In genomic region chr14:69518341-69519101, GRCh38 we compare ENCODE assay signal across 23 cellular contexts. TPM values are rescaled to one million over a fixed set of nuclear protein-coding genes. Genes with fewer than 3 reads are reported as not detected.
DNase-seq lines count a peak whose midpoint lies in the region; ATAC-seq and TF ChIP-seq lines count a peak whose summit lies in the region.
"Had no signal": no experiment of that assay in that cellular context is flagged by ENCODE, and none has a peak within 500 bp of the region (broad histone marks: within the 10 kb centered on the region; RNA-seq: fewer than 3 reads in every experiment).

No MANE protein-coding gene starts in this region.

- H4K8ac ChIP-seq in H9 (replicated peaks; ENCODE audit: insufficient read length, low read depth, low read length) (no peak overlapping the region), trophoblast cell (ENCODE audit: low read depth, low read length) (no peak overlapping the region)

- H3K9me3 ChIP-seq in H9 (ENCODE audit: control insufficient read depth, low read depth, low read length) (no peaks in the 10 kb centered on the region), endodermal cell (ENCODE audit: control insufficient read depth, low read length) (peaks cover 12% of the 10 kb centered on the region), trophoblast cell (ENCODE audit: insufficient read depth, low read depth, low read length) (peaks cover 2% of the 10 kb centered on the region), prostate gland (no peaks in the 10 kb centered on the region)
- H3K9me3 ChIP-seq: colonic mucosa had no signal

- no peak overlapping the region for H2BK12ac ChIP-seq in H9 (ENCODE audit: insufficient read length, low read depth, low read length)
- no peak overlapping the region for H2BK12ac ChIP-seq in trophoblast cell (ENCODE audit: low read length)

- ATAC-seq in GM18909 (IDR thresholded peaks at IDR 0.05; ENCODE audit: poor library complexity, unreplicated experiment) (no peak), GM18870 (IDR thresholded peaks at IDR 0.05; ENCODE audit: unreplicated experiment) (no peak)
- ATAC-seq: HepG2, left ventricle myocardium superior had no signal

- H4K12ac ChIP-seq in trophoblast cell (ENCODE audit: low read depth, low read length) = no peak overlapping the region

- H3K4me1 ChIP-seq in H9 (ENCODE audit: insufficient read depth, low read length) = no peaks in the 10 kb centered on the region; the same call in 1 of the 2 replicates
- peaks cover 4% of the 10 kb centered on the region for H3K4me1 ChIP-seq in endodermal cell (ENCODE audit: control insufficient read depth, insufficient read depth, low read length)
- peaks cover 0 to 7% of the 10 kb centered on the region in 2 experiments for H3K4me1 ChIP-seq in trophoblast cell (ENCODE audit: control insufficient read depth in 1 of 2, insufficient read depth in 2 of 2, low read length in 2 of 2)
- no peaks in the 10 kb centered on the region for H3K4me1 ChIP-seq in prostate gland (replicated peaks)
- H3K4me1 ChIP-seq: colonic mucosa had no signal

- H3K4ac ChIP-seq in H9 (ENCODE audit: low read depth, low read length) (no peak overlapping the region), trophoblast cell (ENCODE audit: low read depth, low read length) (no peak overlapping the region)

- H2BK120ac ChIP-seq in H9 (ENCODE audit: low read depth, low read length, poor library complexity, severe bottlenecking) (no peak overlapping the region), trophoblast cell (ENCODE audit: insufficient read depth, low read length, poor library complexity) (no peak overlapping the region)

- TF ChIP-seq POLR2A in prostate gland (IDR thresholded peaks at IDR 0.05) = no peak

- no peaks in the 10 kb centered on the region for H3K23me2 ChIP-seq in H9 (ENCODE audit: insufficient read length, low read depth, low read length, poor library complexity, severe bottlenecking)

- H3K4me2 ChIP-seq in H9 (ENCODE audit: insufficient read depth, insufficient read length, low read length) = no peak overlapping the region
- H3K4me2 ChIP-seq in trophoblast cell (ENCODE audit: low read length) = no peak overlapping the region

- H3K36me3 ChIP-seq in BJ (ENCODE audit: control insufficient read depth, insufficient read depth, low read length) (no peaks in the 10 kb centered on the region), endodermal cell (ENCODE audit: control insufficient read depth, insufficient read depth, low read length) (no peaks in the 10 kb centered on the region), trophoblast cell (ENCODE audit: control insufficient read depth in 1 of 2, insufficient read depth in 2 of 2, low read length in 2 of 2) (no peaks in the 10 kb centered on the region), prostate gland (no peaks in the 10 kb centered on the region)
- H3K36me3 ChIP-seq: colonic mucosa had no signal

- DNase-seq in BJ (ENCODE audit: low read depth) (peak; percentile 56), H9 (no peak), endodermal cell (no peak), trophoblast cell (no peak), inferior parietal cortex (ENCODE audit: extremely low spot score) (no peak), prostate gland (ENCODE audit: low spot score) (no peak)
- DNase-seq: activated CD4-positive, alpha-beta T cell treated with anti-CD3 and anti-CD28 coated beads, Interleukin-2, amount 10 ng/mL, durations not matched to agents 7 days and 5 days; colonic mucosa; DMS53; glutamatergic neuron; GOT3; left ventricle myocardium superior; NCI-H1105 treated with DMSO at 0.1 percent for 48 hours; NCI-H2081 treated with DMSO at 0.1 percent for 48 hours; occipital lobe; SHP77; T-helper 1 cell had no signal

- H3K14ac ChIP-seq in H9 (ENCODE audit: insufficient read depth, low read length) (no peak overlapping the region), trophoblast cell (ENCODE audit: low read length) (no peak overlapping the region)

- no peak overlapping the region for H3K27ac ChIP-seq in H9 (ENCODE audit: insufficient read length, low read depth, low read length)
- H3K27ac ChIP-seq in endodermal cell (ENCODE audit: low read depth, low read length) = no peak overlapping the region
- H3K27ac ChIP-seq in trophoblast cell (ENCODE audit: low read depth, low read length) = peak overlapping the region; percentile 27
- no peak overlapping the region for H3K27ac ChIP-seq in prostate gland
- H3K27ac ChIP-seq: colonic mucosa had no signal

- no peak overlapping the region for H2BK20ac ChIP-seq in H9 (ENCODE audit: low read depth, low read length, poor library complexity, severe bottlenecking)

- H3K4me3 ChIP-seq in BJ (ENCODE audit: low read depth, low read length) (no peak overlapping the region), endodermal cell (ENCODE audit: low read length) (no peak overlapping the region), trophoblast cell (ENCODE audit: low read depth, low read length) (no peak overlapping the region), prostate gland (no peak overlapping the region)
- H3K4me3 ChIP-seq: colonic mucosa had no signal

- H3K4me1 Mint-ChIP-seq in H9 (peaks cover 26% of the 10 kb centered on the region in 2 experiments), endodermal cell (peaks cover 13% of the 10 kb centered on the region)
- H3K4me1 Mint-ChIP-seq: activated CD4-positive, alpha-beta T cell treated with anti-CD3 and anti-CD28 coated beads, Interleukin-2, amount 10 ng/mL, durations not matched to agents 7 days and 5 days had no signal

- peaks cover 3% of the 10 kb centered on the region for H3K27me3 Mint-ChIP-seq in H9 (ENCODE audit: low read depth)
- H3K27me3 Mint-ChIP-seq in endodermal cell (ENCODE audit: insufficient read depth) = no peaks in the 10 kb centered on the region

- intact Hi-C loops in prostate gland (cut with DNase I) = no loop called here

- H2AK5ac ChIP-seq in H9 (ENCODE audit: insufficient read length, low read length) = no peak overlapping the region
- H2AK5ac ChIP-seq in trophoblast cell (ENCODE audit: low read length) = no peak overlapping the region

- H3K27ac Mint-ChIP-seq in H9 = peak overlapping the region in 1 of 3 experiments; percentile 85; a peak in 2 of 7 replicates
- H3K27ac Mint-ChIP-seq in endodermal cell = peak overlapping the region; percentile 8
- H3K27ac Mint-ChIP-seq: activated CD4-positive, alpha-beta T cell treated with anti-CD3 and anti-CD28 coated beads, Interleukin-2, amount 10 ng/mL, durations not matched to agents 7 days and 5 days; activated T-helper 2 cell treated with anti-CD3 and anti-CD28 coated beads, Interferon-gamma antibody, Interleukin-2, Interleukin-4, amounts not matched to agents 10 μg/mL and 5 μg/mL and 100 μg/mL, durations not matched to agents 14 hours and 24 hours and 36 hours; CD14-positive monocyte had no signal

- H4K20me1 ChIP-seq in H9 (ENCODE audit: control insufficient read depth, insufficient read depth, insufficient read length) = no peaks in the 10 kb centered on the region

- H3K79me2 ChIP-seq in H9 (ENCODE audit: insufficient read depth, low read length) (no peaks in the 10 kb centered on the region), trophoblast cell (ENCODE audit: control insufficient read depth, insufficient read depth, low read length, poor library complexity) (no peaks in the 10 kb centered on the region)

- H4K91ac ChIP-seq in H9 (ENCODE audit: insufficient read length, low read depth, low read length) (no peak overlapping the region), trophoblast cell (ENCODE audit: low read depth, low read length) (no peak overlapping the region)

- H3K9ac ChIP-seq in H9 (ENCODE audit: extremely low read depth, insufficient read length, low read length) (no peak overlapping the region), endodermal cell (ENCODE audit: extremely low read depth, low read length, poor library complexity, severe bottlenecking) (no peak overlapping the region), trophoblast cell (ENCODE audit: low read length) (no peak overlapping the region)

- no CpG with 5 or more reads among the region's 2 CpGs for WGBS in H9 (ENCODE audit: extremely low coverage, insufficient read length, low lambda C conversion rate)
- WGBS in endodermal cell (ENCODE audit: insufficient coverage in 1 of 2, insufficient read length in 1 of 2), 2 experiments = 83 to 100% methylated on average over 1 to 2 of the region's 2 CpGs
- WGBS in trophoblast cell (ENCODE audit: extremely low coverage, insufficient coverage, insufficient read length) = no CpG with 5 or more reads among the region's 2 CpGs
- WGBS in prostate gland = 32% methylated on average over 2 of the region's 2 CpGs

- CTCF ChIA-PET in BJ (lab: Yijun Ruan, JAX) = interaction anchor here (0.6 to 1.9 kb wide), 6 partner anchors 8 to 56 kb away, joined by 3 to 7 read pairs (median 4); partner anchors contain the start of gene CCDC177

- H3K79me1 ChIP-seq in H9 (ENCODE audit: insufficient read depth, low read depth, low read length, poor library complexity, severe bottlenecking) (no peaks in the 10 kb centered on the region), trophoblast cell (ENCODE audit: low read length) (no peaks in the 10 kb centered on the region)

- H3K23ac ChIP-seq in H9 (ENCODE audit: insufficient read length, low read depth, low read length) (no peak overlapping the region), trophoblast cell (ENCODE audit: low read length) (no peak overlapping the region)

- POLR2A ChIA-PET in BJ (lab: Charles Lee) = no interaction called here

- H3K4me3 Mint-ChIP-seq in H9 (no peak overlapping the region), endodermal cell (no peak overlapping the region)
- H3K4me3 Mint-ChIP-seq: activated CD4-positive, alpha-beta T cell treated with anti-CD3 and anti-CD28 coated beads, Interleukin-2, amount 10 ng/mL, durations not matched to agents 7 days and 5 days; CD14-positive monocyte had no signal

- no peak overlapping the region for H3K56ac ChIP-seq in H9 (ENCODE audit: insufficient read length, low read depth, low read length)

- H3K18ac ChIP-seq in H9 (ENCODE audit: insufficient read length, low read depth, low read length) = peak overlapping the region; percentile 7
- no peak overlapping the region for H3K18ac ChIP-seq in trophoblast cell (ENCODE audit: low read length)

- H2AFZ ChIP-seq in H9 (ENCODE audit: low read length) (no peak overlapping the region), trophoblast cell (ENCODE audit: insufficient read depth, low read length, poor library complexity) (no peak overlapping the region)

- TF ChIP-seq CTCF in BJ (IDR thresholded peaks at IDR 0.05; ENCODE audit: insufficient read depth, low read depth, low read length) = no peak
- no peak for TF ChIP-seq CTCF in H9 (conservative IDR thresholded peaks at IDR 0.05)
- no peak for TF ChIP-seq CTCF in endodermal cell (conservative IDR thresholded peaks at IDR 0.05)
- TF ChIP-seq CTCF in prostate gland (IDR thresholded peaks at IDR 0.05) = no peak

- H3K9me3 Mint-ChIP-seq in H9 = peaks cover 4 to 5% of the 10 kb centered on the region in 2 experiments; a peak in 3 of 5 replicates
- H3K9me3 Mint-ChIP-seq in endodermal cell = peaks cover 5% of the 10 kb centered on the region
- H3K9me3 Mint-ChIP-seq: activated CD4-positive, alpha-beta T cell treated with anti-CD3 and anti-CD28 coated beads, Interleukin-2, amount 10 ng/mL, durations not matched to agents 7 days and 5 days; activated T-helper 2 cell treated with anti-CD3 and anti-CD28 coated beads, Interferon-gamma antibody, Interleukin-2, Interleukin-4, amounts not matched to agents 10 μg/mL and 5 μg/mL and 100 μg/mL, durations not matched to agents 14 hours and 24 hours and 36 hours had no signal

- H3K27me3 ChIP-seq in BJ (ENCODE audit: control insufficient read depth, insufficient read depth, low read length) (peaks cover 12% of the 10 kb centered on the region), H9 (ENCODE audit: insufficient read depth, low read length) (no peaks in the 10 kb centered on the region), endodermal cell (ENCODE audit: control insufficient read depth, insufficient read depth, low read length, poor library complexity, severe bottlenecking) (no peaks in the 10 kb centered on the region), trophoblast cell (ENCODE audit: insufficient read depth, low read length) (no peaks in the 10 kb centered on the region), prostate gland (replicated peaks; ENCODE audit: insufficient read depth) (no peaks in the 10 kb centered on the region)
- H3K27me3 ChIP-seq: colonic mucosa had no signal

- no peak overlapping the region for H3T11ph ChIP-seq in H9 (ENCODE audit: low read length)

- H3K36me3 Mint-ChIP-seq in H9 (ENCODE audit: insufficient read depth in 1 of 3, low read depth in 3 of 3) (peaks cover 0 to 5% (median 3%) of the 10 kb centered on the region in 3 experiments; a peak in 1 of 7 replicates), endodermal cell (ENCODE audit: low read depth) (no peaks in the 10 kb centered on the region)
- H3K36me3 Mint-ChIP-seq: CD14-positive monocyte had no signal

- H2BK15ac ChIP-seq in H9 (ENCODE audit: low read depth, low read length) = no peak overlapping the region

- H4K5ac ChIP-seq in H9 (ENCODE audit: insufficient read length, low read depth, low read length) = no peak overlapping the region

- H2BK5ac ChIP-seq in H9 (ENCODE audit: insufficient read length, low read length) (no peak overlapping the region), trophoblast cell (ENCODE audit: low read depth, low read length, poor library complexity) (no peak overlapping the region)

RNA-seq across cellular contexts. Expression of gene PLEKHD1, which starts 34.0 kb away (rescaled TPM):
- polyA plus RNA-seq in BJ (2011; rRNA removed) = 0.01 TPM in 2 replicates
- polyA minus RNA-seq in BJ (2011; rRNA and poly(A)+ RNA removed) = 0.05 TPM in 1 of 2 replicates, not detected in the other
- total RNA-seq in H9 (2021) (0.29 and 0.37 TPM in 2 replicates), endodermal cell (under 1 TPM; 0.11 TPM), prostate gland (under 1 TPM; 0.27 to 0.40 TPM)
- 0.04 TPM for polyA plus RNA-seq in endodermal cell (2013, experiment 1 of 2)
- 0.17 TPM for polyA plus RNA-seq in endodermal cell (2013, experiment 2 of 2)
- 0.10 and 0.11 TPM in 2 replicates for polyA plus RNA-seq in trophoblast cell (2013)
- total RNA-seq: HepG2 had no signal
- polyA plus RNA-seq: CD14-positive monocyte had no signal

RNA-seq across cellular contexts. Expression of gene CCDC177, which starts 56.1 kb away (rescaled TPM):
- not detected in 2 replicates for polyA plus RNA-seq in BJ (2011; rRNA removed)
- polyA minus RNA-seq in BJ (2011; rRNA and poly(A)+ RNA removed) = not detected in 2 replicates
- total RNA-seq in H9 (2021) (6.1 and 6.2 TPM in 2 replicates), endodermal cell (1 to 10 TPM; 4.0 to 5.8 TPM), prostate gland (under 1 TPM in 1 of 2 donors, not detected in 1; 0.28 TPM)
- 3.3 TPM for polyA plus RNA-seq in endodermal cell (2013, experiment 1 of 2)
- 3.1 TPM for polyA plus RNA-seq in endodermal cell (2013, experiment 2 of 2)
- 0.01 TPM in 1 of 2 replicates, not detected in the other for polyA plus RNA-seq in trophoblast cell (2013)
- total RNA-seq: activated CD4-positive, alpha-beta T cell treated with anti-CD3 and anti-CD28 coated beads, Interleukin-2, amount 10 ng/mL, durations not matched to agents 7 days and 5 days; activated T-helper 2 cell treated with anti-CD3 and anti-CD28 coated beads, Interferon-gamma antibody, Interleukin-2, Interleukin-4, amounts not matched to agents 10 μg/mL and 5 μg/mL and 100 μg/mL, durations not matched to agents 14 hours and 24 hours and 36 hours; colonic mucosa; HepG2; left ventricle myocardium superior; PC-3 had no signal
- polyA plus RNA-seq: CD14-positive monocyte, HepG2 had no signal
